1 cellular context compared by ENCODE assay signal in genomic region chr17:71902931-71903506, GRCh38.
TF ChIP-seq lines count a peak whose summit lies in the region.

No MANE protein-coding gene starts in this region.

TF ChIP-seq in IMR-90, 13 proteins besides CTCF, POLR2A, EP300 and RAD21:
- TF ChIP-seq CHD1 (IDR thresholded peaks at IDR 0.05; ENCODE audit: low read depth, low read length), result no peak
- 0 out of 2 replicates have a peak, but pooled peaks have one; percentile 8 for TF ChIP-seq CEBPB (IDR thresholded peaks at IDR 0.05; ENCODE audit: low read depth, low read length)
